In the genomic region with DNA sequence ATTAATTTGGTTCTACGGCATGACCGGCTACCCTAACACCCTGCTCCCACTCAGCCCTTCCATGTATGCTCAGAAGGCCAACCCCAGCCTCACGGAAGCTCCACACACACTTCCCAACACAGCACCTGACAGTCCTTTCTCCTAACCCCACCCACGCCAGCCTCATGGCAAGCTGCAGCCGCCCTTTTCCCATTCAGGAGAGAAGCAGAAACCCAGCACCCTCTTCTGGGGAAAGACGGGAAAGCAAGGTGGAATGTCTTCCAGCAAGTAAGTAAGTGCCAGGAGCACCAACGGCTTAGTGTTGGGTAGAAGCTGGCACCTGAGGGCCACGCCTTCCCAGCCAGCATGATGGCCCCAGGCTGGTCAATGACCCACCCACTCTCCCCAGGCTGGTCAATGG, we compare ENCODE assay signal across 8 cellular contexts. TPM values are rescaled to one million over a fixed set of nuclear protein-coding genes. Genes with fewer than 3 reads are reported as not detected.
A peak's percentile ranks its signal among the peaks of the same experiment; 100 is the strongest.
DNase-seq lines count a peak whose midpoint lies in the region; ATAC-seq and TF ChIP-seq lines count a peak whose summit lies in the region.

No MANE protein-coding gene starts in this region.

- no peaks in the 10 kb centered on the region for H3K4me1 ChIP-seq in GM23248 (ENCODE audit: insufficient read depth)
- H3K4me1 ChIP-seq in CD8-positive, alpha-beta memory T cell (ENCODE audit: insufficient read depth, low read length): no peaks in the 10 kb centered on the region

- H3K36me3 ChIP-seq in GM23248 (ENCODE audit: low read depth): no peaks in the 10 kb centered on the region
- H3K36me3 ChIP-seq in CD8-positive, alpha-beta memory T cell (ENCODE audit: insufficient read depth, low read length): no peaks in the 10 kb centered on the region

- no peak for ATAC-seq in GM21367 (IDR thresholded peaks at IDR 0.05; ENCODE audit: unreplicated experiment)

- 70 to 77% methylated on average over 8 of the region's 8 CpGs for WGBS in GM23248 (ENCODE audit: low coverage in 1 of 2, low lambda C conversion rate in 2 of 2, missing lambda C conversion rate in 2 of 2), 2 experiments

- no peak overlapping the region for H3K9ac ChIP-seq in GM23248

- H3K9me3 Mint-ChIP-seq in CD8-positive, alpha-beta memory T cell: no peaks in the 10 kb centered on the region

- in situ Hi-C loops in GM23248 (cut with MboI): no loop called here

- H3K27ac Mint-ChIP-seq in CD8-positive, alpha-beta memory T cell: peak overlapping the region in 2 of 8 donors; percentile 52 to 62

- TF ChIP-seq CTCF in choroid plexus epithelial cell (conservative IDR thresholded peaks at IDR 0.05; ENCODE audit: low read depth, low read length): peak; percentile 71

- DNase-seq in GM23248 (peak; percentile 58), NCI-H446 treated with DMSO at 0.1 percent for 48 hours (lab: John Stamatoyannopoulos, UW) (peak; percentile 8), choroid plexus epithelial cell (ENCODE audit: low read depth) (peak; percentile 68), mucosa of gallbladder (ENCODE audit: low spot score) (peak; percentile 78), SKM-1 treated with dmso at 0.1 percent for 144 hours (lab: John Stamatoyannopoulos, UW; ENCODE audit: unreplicated experiment) (no peak), UCSD-AML1 (lab: John Stamatoyannopoulos, UW; ENCODE audit: unreplicated experiment) (no peak)
- DNase-seq in CD8-positive, alpha-beta memory T cell: no peak

- H3K4me3 ChIP-seq in GM23248 (no peak overlapping the region), choroid plexus epithelial cell (ENCODE audit: low read depth, low read length) (no peak overlapping the region)
- H3K4me3 ChIP-seq in CD8-positive, alpha-beta memory T cell (ENCODE audit: low read length): no peak overlapping the region

- no peaks in the 10 kb centered on the region for H3K27me3 Mint-ChIP-seq in CD8-positive, alpha-beta memory T cell

- no peak overlapping the region for H2AFZ ChIP-seq in GM23248

- peaks cover 0 to 3% (median 0%) of the 10 kb centered on the region in 3 donors for H3K4me1 Mint-ChIP-seq in CD8-positive, alpha-beta memory T cell

- no peaks in the 10 kb centered on the region for H3K9me2 ChIP-seq in GM23248 (ENCODE audit: insufficient read depth)

- no peaks in the 10 kb centered on the region for H4K20me1 ChIP-seq in GM23248 (ENCODE audit: insufficient read depth)

- no peak overlapping the region for H3K27ac ChIP-seq in GM23248
- no peak overlapping the region for H3K27ac ChIP-seq in CD8-positive, alpha-beta memory T cell (ENCODE audit: low read depth, low read length)

- H3K9me3 ChIP-seq in GM23248 (ENCODE audit: low read depth): no peaks in the 10 kb centered on the region
- H3K9me3 ChIP-seq in CD8-positive, alpha-beta memory T cell (ENCODE audit: low read length): no peaks in the 10 kb centered on the region

- POLR2A ChIA-PET in CD8-positive, alpha-beta memory T cell (lab: Charles Lee): no interaction called here

- no peak overlapping the region for H3K4me3 Mint-ChIP-seq in CD8-positive, alpha-beta memory T cell

- no peaks in the 10 kb centered on the region for H3F3A ChIP-seq in GM23248 (ENCODE audit: insufficient read depth)

- H3K27me3 ChIP-seq in GM23248 (replicated peaks; ENCODE audit: insufficient read depth): no peaks in the 10 kb centered on the region
- H3K27me3 ChIP-seq in CD8-positive, alpha-beta memory T cell (ENCODE audit: insufficient read depth, low read length, poor library complexity, severe bottlenecking): no peaks in the 10 kb centered on the region

- H3K79me2 ChIP-seq in GM23248 (ENCODE audit: insufficient read depth): no peaks in the 10 kb centered on the region

- H3K4me2 ChIP-seq in GM23248 (ENCODE audit: unreplicated experiment): no peak overlapping the region

- H3K36me3 Mint-ChIP-seq in CD8-positive, alpha-beta memory T cell: peaks cover 0 to 8% (median 1%) of the 10 kb centered on the region in 3 donors

- CTCF ChIA-PET in CD8-positive, alpha-beta memory T cell (lab: Charles Lee): interaction anchor here (1.1 kb wide), 1 partner anchor 25 kb away, joined by 4 read pairs; no protein-coding TSS in a partner anchor

RNA-seq across cellular contexts. Expression of gene ABR, which starts 32.1 kb away (rescaled TPM):
- 31.0 and 38.2 TPM in 2 replicates for total RNA-seq in GM23248 (2014; rRNA removed; shearing (Covaris generic))
- polyA plus RNA-seq in GM23248 (2016; fragmentation: Nextera tagmentation; extraction: Ambion mirVana): 24.4 and 26.7 TPM in 2 replicates
- 279 TPM for total RNA-seq in mucosa of gallbladder
- 10 to 100 TPM; 60.4 to 60.8 TPM for total RNA-seq in CD8-positive, alpha-beta memory T cell
- polyA plus RNA-seq in CD8-positive, alpha-beta memory T cell: 26.9 TPM

Comparison
In these comparisons a context has a peak if more than half of its experiments do, and no peak if none do; other contexts are left out.
1. DNase-seq: peak in GM23248 (single experiment), NCI-H446 treated with DMSO at 0.1 percent for 48 hours (single experiment), choroid plexus epithelial cell (single experiment) and mucosa of gallbladder (single experiment); none in CD8-positive, alpha-beta memory T cell (0 of 5), SKM-1 treated with dmso at 0.1 percent for 144 hours (single experiment) and UCSD-AML1 (single experiment).